ENCODE assay signal across 30 cellular contexts in the genomic region with DNA sequence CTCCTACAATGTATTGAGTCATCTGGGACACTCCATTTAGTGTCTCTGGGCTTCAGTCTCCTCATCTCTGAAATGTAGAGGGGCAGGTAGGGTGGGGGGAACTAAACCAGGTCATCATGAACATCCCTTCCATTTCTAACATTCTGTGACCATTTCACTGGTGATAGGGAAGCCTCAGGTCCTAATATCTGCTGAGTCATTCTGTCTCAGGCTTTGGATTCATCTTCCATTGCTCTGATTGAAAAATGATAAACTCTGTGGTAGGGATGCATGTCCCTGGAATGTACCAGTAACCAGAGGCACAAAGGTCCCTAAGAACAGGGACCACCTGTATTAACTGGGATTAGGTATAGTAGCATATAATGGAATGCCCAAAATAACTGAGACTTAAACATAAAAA. TPM values are rescaled to one million over a fixed set of nuclear protein-coding genes. Genes with fewer than 3 reads are reported as not detected.
DNase-seq lines count a peak whose midpoint lies in the region; ATAC-seq, FAIRE-seq and TF ChIP-seq lines count a peak whose summit lies in the region.
"Had no signal": no experiment of that assay in that cellular context is flagged by ENCODE, and none has a peak within 500 bp of the region (broad histone marks: within the 10 kb centered on the region; RNA-seq: fewer than 3 reads in every experiment).

No MANE protein-coding gene starts in this region.

- H3K9me3 ChIP-seq in A549 (no peaks in the 10 kb centered on the region), K562 (replicated peaks; ENCODE audit: control insufficient read depth, insufficient read depth, low read depth, low read length) (no peaks in the 10 kb centered on the region)
- H3K9me3 ChIP-seq: BE2C, BLaER1 had no signal

- intact Hi-C loops in K562 (cut with micrococcal nuclease): no loop called here

- ATAC-seq in A549: no peak
- ATAC-seq in K562: no peak
- no peak for ATAC-seq in HG03280 (IDR thresholded peaks at IDR 0.05; ENCODE audit: unreplicated experiment)
- ATAC-seq: GM12878 had no signal

- H3K36me3 ChIP-seq in K562 (ENCODE audit: control insufficient read depth, insufficient read depth, low read length): no peaks in the 10 kb centered on the region
- H3K36me3 ChIP-seq: BE2C, BLaER1 had no signal

- FAIRE-seq in A549 (lab: Jason Lieb, UNC): no peak
- no peak for FAIRE-seq in K562 (lab: Jason Lieb, UNC)
- FAIRE-seq: GM12878, GM12892, GM18507 had no signal

- CTCF ChIA-PET in A549 (lab: Yijun Ruan, JAX) (no interaction called here), K562 (lab: Yijun Ruan, JAX; ENCODE audit: low intra/inter-chr PET ratio) (no interaction called here)

- H3K4me3 ChIP-seq in A549 (no peak overlapping the region), K562 (no peak overlapping the region)
- H3K4me3 ChIP-seq: BLaER1, GM12878 had no signal

- no TSS peak for BruUV-seq in K562 (replicated peaks; lab: Mats Ljungman, UMichigan)

- H4K20me1 ChIP-seq in K562 (replicated peaks; ENCODE audit: control insufficient read depth, insufficient read depth, low read length): no peaks in the 10 kb centered on the region
- H4K20me1 ChIP-seq: BLaER1 had no signal

- no peak for TF ChIP-seq POLR2A in A549 (IDR thresholded peaks at IDR 0.05; ENCODE audit: low read length)
- TF ChIP-seq POLR2A in K562 (conservative IDR thresholded peaks at IDR 0.05): no peak

- TF ChIP-seq RAD21 in A549 (conservative IDR thresholded peaks at IDR 0.05 in 1 of 2, IDR thresholded peaks at IDR 0.05 in 1 of 2): no peak
- no peak for TF ChIP-seq RAD21 in K562 (CRISPR knock-in tag; conservative IDR thresholded peaks at IDR 0.05 in 1 of 2, IDR thresholded peaks at IDR 0.05 in 1 of 2)

- H3K9me1 ChIP-seq in K562 (ENCODE audit: control insufficient read depth, insufficient read depth, low read length): no peaks in the 10 kb centered on the region

- H3K79me2 ChIP-seq in K562 (ENCODE audit: control insufficient read depth, insufficient read depth, low read length): no peaks in the 10 kb centered on the region

- H3K9ac ChIP-seq in K562 (ENCODE audit: insufficient read depth in 1 of 2, low read depth in 2 of 2, low read length in 2 of 2): no peak overlapping the region
- H3K9ac ChIP-seq: BLaER1 had no signal

- POLR2A ChIA-PET in A549 (lab: Yijun Ruan, JAX) (no interaction called here), K562 (lab: Yijun Ruan, JAX) (no interaction called here)

- TF ChIP-seq CTCF in A549 (IDR thresholded peaks at IDR 0.05): no peak
- TF ChIP-seq CTCF in K562 (IDR thresholded peaks at IDR 0.05 in 2 of 3, conservative IDR thresholded peaks at IDR 0.05 in 1 of 3; ENCODE audit: insufficient read depth in 2 of 3, low read depth in 1 of 3, low read length in 3 of 3): no peak

- no peak overlapping the region for H2AFZ ChIP-seq in K562 (ENCODE audit: low read depth, low read length)

- peak; percentile 11 for DNase-seq in DMS53 (lab: John Stamatoyannopoulos, UW)
- no peak for DNase-seq in DMS53 treated with DMSO at 0.1 percent for 48 hours (lab: John Stamatoyannopoulos, UW; ENCODE audit: unreplicated experiment)
- no peak for DNase-seq in A549 (ENCODE audit: low read depth in 1 of 2, low spot score in 1 of 2)
- DNase-seq in M059J (ENCODE audit: low read depth): peak; percentile 1
- no peak for DNase-seq in K562 (ENCODE audit: extremely low read depth in 1 of 4, low spot score in 3 of 4)
- no peak for DNase-seq in stimulated activated CD8-positive, alpha-beta memory T cell treated with anti-CD3 and anti-CD28 coated beads, Interleukin-4, amount 100 ng/mL, for 48 hours
- DNase-seq: ACHN; BE2C; C1 segment of cervical spinal cord; CD4-positive, alpha-beta memory T cell; CD4-positive, CD25-positive, alpha-beta regulatory T cell; CD8-positive, alpha-beta memory T cell; COR-L47; DMS 273 treated with DMSO at 0.1 percent for 48 hours; DMS79; DND-41; EL; GDM1 had no signal

- no peaks in the 10 kb centered on the region for H3K4me1 ChIP-seq in A549
- no peaks in the 10 kb centered on the region for H3K4me1 ChIP-seq in K562 (replicated peaks in 1 of 2; ENCODE audit: control insufficient read depth in 2 of 2, insufficient read depth in 2 of 2, low read length in 2 of 2)
- H3K4me1 ChIP-seq: BE2C, BLaER1 had no signal

- H3K27me3 ChIP-seq in K562 (ENCODE audit: control insufficient read depth in 2 of 2, insufficient read depth in 2 of 2, low read length in 2 of 2): peaks cover 2 to 7% of the 10 kb centered on the region in 2 experiments; a peak in 4 of 5 replicates
- H3K27me3 ChIP-seq: BE2C, BLaER1 had no signal

- H3K4me2 ChIP-seq in A549: no peak overlapping the region; the same call in 2 of the 3 replicates
- H3K4me2 ChIP-seq in K562 (ENCODE audit: insufficient read depth, low read length): no peak overlapping the region
- H3K4me2 ChIP-seq: BLaER1 had no signal

- TF ChIP-seq EP300 in A549 (IDR thresholded peaks at IDR 0.05) (no peak), K562 (IDR thresholded peaks at IDR 0.05; ENCODE audit: low read length) (no peak)

- in situ Hi-C loops in K562 (cut with MboI): no loop called here

- peak overlapping the region in 1 of 2 experiments; percentile 31; a peak in 1 of 6 replicates for H3K27ac ChIP-seq in A549
- H3K27ac ChIP-seq in K562 (ENCODE audit: extremely low read depth, low read depth, low read length): no peak overlapping the region
- H3K27ac ChIP-seq: 22Rv1, BLaER1 had no signal

TF ChIP-seq in A549, 52 proteins besides CTCF, POLR2A, EP300 and RAD21 (continues in another document):
- TF ChIP-seq ESRRA (IDR thresholded peaks at IDR 0.05; ENCODE audit: borderline replicate concordance, low read length): no peak
- TF ChIP-seq ATOH8 (CRISPR knock-in tag; IDR thresholded peaks at IDR 0.05; ENCODE audit: low read depth): no peak
- peak; percentile 79 for TF ChIP-seq NFE2L2 (conservative IDR thresholded peaks at IDR 0.05; ENCODE audit: low read length)
- TF ChIP-seq, protein P1, sequence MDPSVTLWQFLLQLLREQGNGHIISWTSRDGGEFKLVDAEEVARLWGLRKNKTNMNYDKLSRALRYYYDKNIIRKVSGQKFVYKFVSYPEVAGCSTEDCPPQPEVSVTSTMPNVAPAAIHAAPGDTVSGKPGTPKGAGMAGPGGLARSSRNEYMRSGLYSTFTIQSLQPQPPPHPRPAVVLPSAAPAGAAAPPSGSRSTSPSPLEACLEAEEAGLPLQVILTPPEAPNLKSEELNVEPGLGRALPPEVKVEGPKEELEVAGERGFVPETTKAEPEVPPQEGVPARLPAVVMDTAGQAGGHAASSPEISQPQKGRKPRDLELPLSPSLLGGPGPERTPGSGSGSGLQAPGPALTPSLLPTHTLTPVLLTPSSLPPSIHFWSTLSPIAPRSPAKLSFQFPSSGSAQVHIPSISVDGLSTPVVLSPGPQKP (IDR thresholded peaks at IDR 0.05; ENCODE audit: low read depth, low read length): no peak

TF ChIP-seq in K562, 482 proteins besides CTCF, POLR2A, EP300 and RAD21:
- TF ChIP-seq SRSF1 (IDR thresholded peaks at IDR 0.05; ENCODE audit: low read depth, low read length) (no peak), MAFG (tag; conservative IDR thresholded peaks at IDR 0.05) (peak; percentile 86), MED1 (CRISPR knock-in tag; IDR thresholded peaks at IDR 0.05; ENCODE audit: borderline replicate concordance) (no peak), ZNF316 (IDR thresholded peaks at IDR 0.05) (peak; percentile 32; the same call in 1 of the 2 replicates), MAFK (IDR thresholded peaks at IDR 0.05; ENCODE audit: low read length) (peak; percentile 58; the same call in 1 of the 2 replicates), MAFF (IDR thresholded peaks at IDR 0.05; ENCODE audit: low read length) (peak; percentile 73), NFE2L1 (tag; IDR thresholded peaks at IDR 0.05; ENCODE audit: borderline replicate concordance, low read depth) (peak; percentile 57; the same call in 1 of the 2 replicates), NFE2 (IDR thresholded peaks at IDR 0.05; ENCODE audit: low read depth) (peak; percentile 61)

RNA-seq across cellular contexts. Expression of gene LRRC52, which starts 36.2 kb away (rescaled TPM):
- polyA plus RNA-seq in A549 (2011; rRNA removed) (not detected in 2 replicates), A549 (2017; fragmentation: RNase III; extraction: RNeasy Plus Mini Kit Qiagen cat#74134 plus additional on column Dnase treatment) (not detected in 3 replicates), K562 (2011; rRNA removed) (not detected in 2 replicates), K562 (2014; fragmentation: Illumina TruSeq; extraction: Trizol) (not detected in 2 replicates), K562 (2014; fragmentation: Nextera tagmentation; extraction: Ambion mirVana) (not detected), K562 (2014; rRNA removed) (not detected in 2 replicates)
- polyA plus RNA-seq in A549 (2012; cell fraction: cytosol; rRNA removed): not detected in 2 replicates
- polyA plus RNA-seq in A549 (2012; cell fraction: nucleus; rRNA removed): not detected in 2 replicates
- not detected in 2 replicates for polyA minus RNA-seq in A549 (2011; rRNA and poly(A)+ RNA removed)
- total RNA-seq in M059J (2014; rRNA removed; shearing (Covaris generic)): not detected in 2 replicates
- not detected in 2 replicates for total RNA-seq in K562 (2011; cell fraction: chromatin; rRNA removed; ENCODE audit: low replicate concordance)
- total RNA-seq in K562 (2011; cell fraction: nucleolus; rRNA removed): not detected in 2 replicates
- total RNA-seq in K562 (2011; cell fraction: nucleoplasm; rRNA removed): not detected in 2 replicates
- total RNA-seq in K562 (2014; rRNA removed) (not detected in 2 replicates), K562 (2014; rRNA removed; fragmentation: Illumina TruSeq; extraction: Trizol) (not detected in 2 replicates), K562 (2015; rRNA removed; fragmentation: Illumina TruSeq; extraction: Trizol) (not detected in 2 replicates), K562 (2021) (not detected in 2 replicates)
- not detected in 2 replicates for polyA plus RNA-seq in K562 (2011; cell fraction: cytosol; rRNA removed)
- polyA plus RNA-seq in K562 (2011; cell fraction: nucleus; rRNA removed): not detected in 2 replicates
- polyA plus RNA-seq in K562 (2012): not detected in 2 replicates
- not detected in 2 replicates for polyA minus RNA-seq in K562 (2011; rRNA and poly(A)+ RNA removed)
- not detected in 2 replicates for polyA minus RNA-seq in K562 (2011; cell fraction: cytosol; rRNA and poly(A)+ RNA removed)
- polyA minus RNA-seq in K562 (2011; cell fraction: nucleus; rRNA and poly(A)+ RNA removed): not detected in 2 replicates
- total RNA-seq: A172; A673; CD4-positive, alpha-beta memory T cell; CD4-positive, CD25-positive, alpha-beta regulatory T cell; CD8-positive, alpha-beta memory T cell; Daoy; G401; GM12878 had no signal
- polyA plus RNA-seq: AG04450; CD14-positive monocyte; CD4-positive, alpha-beta memory T cell; CD4-positive, CD25-positive, alpha-beta regulatory T cell; CD8-positive, alpha-beta memory T cell; GM12878 had no signal

Comparison
In these comparisons a context has a peak if more than half of its experiments do, and no peak if none do; other contexts are left out.
1. DNase-seq: peak in DMS53 (single experiment) and M059J (single experiment); none in DMS53 treated with DMSO at 0.1 percent for 48 hours (single experiment), A549 (0 of 2), K562 (0 of 4) and stimulated activated CD8-positive, alpha-beta memory T cell treated with anti-CD3 and anti-CD28 coated beads, Interleukin-4, amount 100 ng/mL, for 48 hours (single experiment).